ENCODE assay signal across 8 cellular contexts in genomic region chr14:63745858-63746425, GRCh38.
A peak's percentile ranks its signal among the peaks of the same experiment; 100 is the strongest.
DNase-seq lines count a peak whose midpoint lies in the region; ATAC-seq and TF ChIP-seq lines count a peak whose summit lies in the region.

No MANE protein-coding gene starts in this region.

- peak; percentile 58 for ATAC-seq in HG03039 (IDR thresholded peaks at IDR 0.05; ENCODE audit: unreplicated experiment)
- ATAC-seq in stimulated activated memory B cell treated with anti-CD40 and anti-IgM and Interleukin-4, amounts not matched to agents 10 μg/mL and 1 μg/mL and 100 μg/mL, for 72 hours = peak; percentile 88

- H3K27ac Mint-ChIP-seq in T-helper 1 cell treated with Interleukin-12 subunit alpha and Interleukin-12 subunit beta and Interleukin-4 antibody, amounts not matched to agents 30 μg/mL and 1 μg/mL, for 36 hours = peak overlapping the region; percentile 28
- peak overlapping the region; percentile 60 for H3K27ac Mint-ChIP-seq in T-helper 2 cell treated with Interferon-gamma antibody and Interleukin-4, amounts not matched to agents 5 μg/mL and 100 μg/mL, for 36 hours
- peak overlapping the region; percentile 93 for H3K27ac Mint-ChIP-seq in stimulated activated memory B cell treated with anti-CD40 and anti-IgM and Interleukin-4, amounts not matched to agents 10 μg/mL and 1 μg/mL and 100 μg/mL, for 72 hours

- no peak for TF ChIP-seq CTCF in foreskin fibroblast (IDR thresholded peaks at IDR 0.05; ENCODE audit: low read depth, low read length)

- DNase-seq in T-helper 1 cell (no peak), foreskin fibroblast (no peak), NCI-H2029 (lab: John Stamatoyannopoulos, UW) (no peak)
- DNase-seq in T-helper 2 cell treated with Interferon-gamma antibody and Interleukin-4, amounts not matched to agents 5 μg/mL and 100 μg/mL, for 36 hours (ENCODE audit: low spot score) = peak; percentile 13
- no peak for DNase-seq in stimulated activated CD4-positive, alpha-beta T cell treated with anti-CD3 and anti-CD28 coated beads, Interleukin-2, amount 100 ng/mL, for 48 hours

- peaks cover 15% of the 10 kb centered on the region for H3K4me1 Mint-ChIP-seq in T-helper 1 cell treated with Interleukin-12 subunit alpha and Interleukin-12 subunit beta and Interleukin-4 antibody, amounts not matched to agents 30 μg/mL and 1 μg/mL, for 36 hours (ENCODE audit: low read depth)
- peaks cover 16% of the 10 kb centered on the region for H3K4me1 Mint-ChIP-seq in T-helper 2 cell treated with Interferon-gamma antibody and Interleukin-4, amounts not matched to agents 5 μg/mL and 100 μg/mL, for 36 hours (ENCODE audit: low read depth)
- peaks cover 56% of the 10 kb centered on the region for H3K4me1 Mint-ChIP-seq in stimulated activated memory B cell treated with anti-CD40 and anti-IgM and Interleukin-4, amounts not matched to agents 10 μg/mL and 1 μg/mL and 100 μg/mL, for 72 hours

- H3K4me3 ChIP-seq in foreskin fibroblast (ENCODE audit: low read depth in 1 of 2, low read length in 2 of 2) = no peak overlapping the region

- no peaks in the 10 kb centered on the region for H3K36me3 Mint-ChIP-seq in T-helper 1 cell treated with Interleukin-12 subunit alpha and Interleukin-12 subunit beta and Interleukin-4 antibody, amounts not matched to agents 30 μg/mL and 1 μg/mL, for 36 hours (ENCODE audit: low read depth)
- no peaks in the 10 kb centered on the region for H3K36me3 Mint-ChIP-seq in T-helper 2 cell treated with Interferon-gamma antibody and Interleukin-4, amounts not matched to agents 5 μg/mL and 100 μg/mL, for 36 hours (ENCODE audit: low read depth)
- H3K36me3 Mint-ChIP-seq in stimulated activated memory B cell treated with anti-CD40 and anti-IgM and Interleukin-4, amounts not matched to agents 10 μg/mL and 1 μg/mL and 100 μg/mL, for 72 hours = no peaks in the 10 kb centered on the region

- no peaks in the 10 kb centered on the region for H3K9me3 Mint-ChIP-seq in T-helper 1 cell treated with Interleukin-12 subunit alpha and Interleukin-12 subunit beta and Interleukin-4 antibody, amounts not matched to agents 30 μg/mL and 1 μg/mL, for 36 hours
- no peaks in the 10 kb centered on the region for H3K9me3 Mint-ChIP-seq in T-helper 2 cell treated with Interferon-gamma antibody and Interleukin-4, amounts not matched to agents 5 μg/mL and 100 μg/mL, for 36 hours
- no peaks in the 10 kb centered on the region for H3K9me3 Mint-ChIP-seq in stimulated activated memory B cell treated with anti-CD40 and anti-IgM and Interleukin-4, amounts not matched to agents 10 μg/mL and 1 μg/mL and 100 μg/mL, for 72 hours

- H3K27me3 Mint-ChIP-seq in T-helper 1 cell treated with Interleukin-12 subunit alpha and Interleukin-12 subunit beta and Interleukin-4 antibody, amounts not matched to agents 30 μg/mL and 1 μg/mL, for 36 hours (ENCODE audit: low read depth) = peaks cover 3% of the 10 kb centered on the region
- H3K27me3 Mint-ChIP-seq in T-helper 2 cell treated with Interferon-gamma antibody and Interleukin-4, amounts not matched to agents 5 μg/mL and 100 μg/mL, for 36 hours (ENCODE audit: low read depth) = no peaks in the 10 kb centered on the region
- no peaks in the 10 kb centered on the region for H3K27me3 Mint-ChIP-seq in stimulated activated memory B cell treated with anti-CD40 and anti-IgM and Interleukin-4, amounts not matched to agents 10 μg/mL and 1 μg/mL and 100 μg/mL, for 72 hours

- peak overlapping the region; percentile 9 for H3K4me3 Mint-ChIP-seq in T-helper 1 cell treated with Interleukin-12 subunit alpha and Interleukin-12 subunit beta and Interleukin-4 antibody, amounts not matched to agents 30 μg/mL and 1 μg/mL, for 36 hours
- H3K4me3 Mint-ChIP-seq in T-helper 2 cell treated with Interferon-gamma antibody and Interleukin-4, amounts not matched to agents 5 μg/mL and 100 μg/mL, for 36 hours = peak overlapping the region; percentile 19
- peak overlapping the region; percentile 39 for H3K4me3 Mint-ChIP-seq in stimulated activated memory B cell treated with anti-CD40 and anti-IgM and Interleukin-4, amounts not matched to agents 10 μg/mL and 1 μg/mL and 100 μg/mL, for 72 hours

Comparison
In these comparisons a context has a peak if more than half of its experiments do, and no peak if none do; other contexts are left out.
1. H3K27ac Mint-ChIP-seq: peak in every context shown above with its lines; median percentile 93 in stimulated activated memory B cell treated with anti-CD40 and anti-IgM and Interleukin-4, amounts not matched to agents 10 μg/mL and 1 μg/mL and 100 μg/mL, for 72 hours; 60 in T-helper 2 cell treated with Interferon-gamma antibody and Interleukin-4, amounts not matched to agents 5 μg/mL and 100 μg/mL, for 36 hours; 28 in T-helper 1 cell treated with Interleukin-12 subunit alpha and Interleukin-12 subunit beta and Interleukin-4 antibody, amounts not matched to agents 30 μg/mL and 1 μg/mL, for 36 hours.